ENCODE assay signal across 22 cellular contexts in the genomic region with DNA sequence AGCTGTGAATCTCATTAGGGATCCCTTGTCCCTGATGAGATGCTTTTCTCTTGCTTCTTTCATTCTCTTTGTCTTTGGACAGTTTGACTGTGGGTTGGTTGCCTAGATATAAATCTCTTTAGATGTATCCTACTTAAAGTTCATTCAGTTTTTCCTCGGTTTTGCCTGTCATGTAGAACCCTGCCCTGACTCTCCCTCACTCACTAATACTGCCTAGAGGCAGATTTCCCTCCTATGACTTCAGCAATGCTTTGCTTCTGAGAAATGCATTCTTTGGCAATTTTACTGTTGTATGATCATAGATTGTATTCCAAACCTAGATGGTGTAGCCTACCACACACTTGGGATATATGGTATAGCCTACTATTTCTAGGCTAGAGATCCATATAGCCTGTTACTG.
"Had no signal": no experiment of that assay in that cellular context is flagged by ENCODE, and none has a peak within 500 bp of the region (broad histone marks: within the 10 kb centered on the region; RNA-seq: fewer than 3 reads in every experiment).

No MANE protein-coding gene starts in this region.

- H3K27ac ChIP-seq: esophagus muscularis mucosa, left ventricle myocardium inferior, parathyroid adenoma, psoas muscle, sigmoid colon, upper lobe of left lung, vagina had no signal

- H2AFZ ChIP-seq: parathyroid adenoma had no signal

- H3K9me3 ChIP-seq: psoas muscle, vagina had no signal

- H3K9ac ChIP-seq: parathyroid adenoma had no signal

- H3K4me1 ChIP-seq: esophagus muscularis mucosa, left ventricle myocardium inferior, parathyroid adenoma, psoas muscle, sigmoid colon, upper lobe of left lung, vagina had no signal

- DNase-seq: activated CD4-positive, alpha-beta T cell treated with anti-CD3 and anti-CD28 coated beads for 48 hours; activated CD4-positive, alpha-beta T cell treated with anti-CD3 and anti-CD28 coated beads, Interleukin-2, amount 50 U/mL, for 48 hours; activated CD8-positive, alpha-beta memory T cell treated with anti-CD3 and anti-CD28 coated beads for 24 hours; activated effector memory CD4-positive, alpha-beta T cell treated with anti-CD3 and anti-CD28 coated beads, Interleukin-2, amount 50 U/mL, for 16 hours; activated naive CD4-positive, alpha-beta T cell treated with anti-CD3 and anti-CD28 coated beads, Interleukin-2, amount 10 ng/mL, durations not matched to agents 7 days and 5 days; activated naive CD8-positive, alpha-beta T cell treated with anti-CD3 and anti-CD28 coated beads, Interleukin-2, amount 10 ng/mL, durations not matched to agents 7 days and 5 days; amniotic stem cell; left ventricle myocardium inferior; psoas muscle; sigmoid colon; small intestine; stimulated activated CD4-positive, alpha-beta T cell treated with anti-CD3 and anti-CD28 coated beads, Interleukin-1b, Interleukin-23, amount 100 ng/mL, for 48 hours; stimulated activated CD4-positive, alpha-beta T cell treated with anti-CD3 and anti-CD28 coated beads, Interleukin-4, amount 100 ng/mL, for 4 hours; stimulated activated CD8-positive, alpha-beta memory T cell treated with anti-CD3 and anti-CD28 coated beads, Interleukin-4, amount 100 ng/mL, for 48 hours; stimulated activated naive CD8-positive, alpha-beta T cell treated with anti-CD3 and anti-CD28 coated beads, Interleukin-15, amount 100 ng/mL, for 72 hours; substantia nigra; upper lobe of left lung had no signal

- H3K4me3 ChIP-seq: esophagus muscularis mucosa, left ventricle myocardium inferior, lung, psoas muscle, sigmoid colon, upper lobe of left lung, vagina had no signal

- H3K27me3 ChIP-seq: esophagus muscularis mucosa, sigmoid colon, upper lobe of left lung, vagina had no signal

- ATAC-seq: psoas muscle; stimulated activated memory B cell treated with anti-CD40 and anti-IgM and Interleukin-4, amounts not matched to agents 10 μg/mL and 1 μg/mL and 100 μg/mL, for 72 hours; stimulated activated naive CD8-positive, alpha-beta T cell treated with anti-CD3 and anti-CD28 coated beads, Interleukin-15, amount 100 ng/mL, for 72 hours had no signal

- H3K79me2 ChIP-seq: parathyroid adenoma had no signal

- H3K36me3 ChIP-seq: esophagus muscularis mucosa, left ventricle myocardium inferior, sigmoid colon, upper lobe of left lung, vagina had no signal
